Comparison of ENCODE assay signal across 18 cellular contexts in genomic region chr10:14705548-14706234, GRCh38.
DNase-seq lines count a peak whose midpoint lies in the region; ATAC-seq, FAIRE-seq and TF ChIP-seq lines count a peak whose summit lies in the region.
"Had no signal": no experiment of that assay in that cellular context is flagged by ENCODE, and none has a peak within 500 bp of the region (broad histone marks: within the 10 kb centered on the region; RNA-seq: fewer than 3 reads in every experiment).

No MANE protein-coding gene starts in this region.

- H3K36me3 ChIP-seq in mucosa of descending colon (ENCODE audit: low read depth) (no peaks in the 10 kb centered on the region), right lobe of liver (no peaks in the 10 kb centered on the region)
- H3K36me3 ChIP-seq: MG63 had no signal

- ATAC-seq in mucosa of descending colon (peak; percentile 36), right lobe of liver (no peak)
- ATAC-seq: left ventricle myocardium superior; stimulated activated naive CD8-positive, alpha-beta T cell treated with anti-CD3 and anti-CD28 coated beads, Interleukin-15, amount 100 ng/mL, for 72 hours had no signal

- FAIRE-seq in GM12891 (lab: Jason Lieb, UNC), result no peak
- FAIRE-seq: urothelium cell line had no signal

- no peak overlapping the region for H3K4me3 ChIP-seq in mucosa of descending colon
- H3K4me3 ChIP-seq in right lobe of liver, result no peak overlapping the region
- H3K4me3 ChIP-seq: MG63 had no signal

- intact Hi-C loops in mucosa of descending colon (cut with DNase I, micrococcal nuclease), result no loop called here
- intact Hi-C loops in right lobe of liver (cut with DNase I), result no loop called here

- no peak for TF ChIP-seq POLR2A in GM12891 (IDR thresholded peaks at IDR 0.05; ENCODE audit: low read depth, low read length)
- TF ChIP-seq POLR2A in right lobe of liver (IDR thresholded peaks at IDR 0.05), result no peak

- DNase-seq in GM12891 (ENCODE audit: insufficient read length, low spot score) (no peak), Kasumi-1 (lab: John Stamatoyannopoulos, UW) (peak; percentile 30 to 77), SKM-1 (lab: John Stamatoyannopoulos, UW; ENCODE audit: unreplicated experiment) (peak; percentile 37), mucosa of descending colon (no peak), D341Med (ENCODE audit: low spot score) (no peak), NCI-H2029 (lab: John Stamatoyannopoulos, UW) (no peak), activated gamma-delta T cell treated with Interleukin-2 at 50 U/mL for 16 hours (no peak), right lobe of liver (no peak)
- DNase-seq: activated CD4-positive, alpha-beta memory T cell treated with anti-CD3 and anti-CD28 coated beads for 36 hours; central memory CD4-positive, alpha-beta T cell; DMS 273 treated with DMSO at 0.1 percent for 48 hours; effector memory CD4-positive, alpha-beta T cell; GOT3; left ventricle myocardium superior; MG63; SHP77; stimulated activated naive CD8-positive, alpha-beta T cell treated with anti-CD3 and anti-CD28 coated beads, Interleukin-15, amount 100 ng/mL, for 72 hours had no signal

- no peaks in the 10 kb centered on the region for H3K4me1 ChIP-seq in mucosa of descending colon (ENCODE audit: low read depth)
- peaks cover 0 to 26% (median 5%) of the 10 kb centered on the region in 4 donors for H3K4me1 ChIP-seq in right lobe of liver

- no peaks in the 10 kb centered on the region for H3K27me3 ChIP-seq in right lobe of liver
- H3K27me3 ChIP-seq: MG63 had no signal

- 66% methylated on average over 4 of the region's 5 CpGs for WGBS in right lobe of liver (ENCODE audit: insufficient coverage, low coverage, low lambda C conversion rate, missing lambda C conversion rate)

- H3K9me3 ChIP-seq in mucosa of descending colon, result no peaks in the 10 kb centered on the region
- no peaks in the 10 kb centered on the region for H3K9me3 ChIP-seq in right lobe of liver
- H3K9me3 ChIP-seq: MG63 had no signal

- TF ChIP-seq CTCF in mucosa of descending colon (IDR thresholded peaks at IDR 0.05) (no peak), right lobe of liver (IDR thresholded peaks at IDR 0.05) (no peak)

- H3K27ac ChIP-seq in right lobe of liver, result no peak overlapping the region

TF ChIP-seq in GM12891, 5 proteins besides CTCF, POLR2A, EP300 and RAD21:
- 0 out of 2 replicates have a peak, but pooled peaks have one; percentile 7 for TF ChIP-seq SPI1 (IDR thresholded peaks at IDR 0.05; ENCODE audit: low read depth, low read length)
- no peak for TF ChIP-seq TAF1 (IDR thresholded peaks at IDR 0.05; ENCODE audit: low read depth, low read length)

Comparison
In these comparisons a context has a peak if more than half of its experiments do, and no peak if none do; other contexts are left out.
1. DNase-seq: peak in Kasumi-1 (2 of 2) and SKM-1 (single experiment); none in GM12891 (single experiment), mucosa of descending colon (0 of 3), D341Med (single experiment), NCI-H2029 (single experiment), activated gamma-delta T cell treated with Interleukin-2 at 50 U/mL for 16 hours (single experiment) and right lobe of liver (0 of 3).